16 cellular contexts compared by ENCODE assay signal in genomic region chr5:478982-479535, GRCh38. TPM values are rescaled to one million over a fixed set of nuclear protein-coding genes. Genes with fewer than 3 reads are reported as not detected.
DNase-seq lines count a peak whose midpoint lies in the region; ATAC-seq lines count a peak whose summit lies in the region.
"Had no signal": no experiment of that assay in that cellular context is flagged by ENCODE, and none has a peak within 500 bp of the region (broad histone marks: within the 10 kb centered on the region; RNA-seq: fewer than 3 reads in every experiment).

No MANE protein-coding gene starts in this region.

- H3K9me3 ChIP-seq in BLaER1 treated with 17β-estradiol and CSF1 and Interleukin-3, amounts not matched to agents 10 nM and 100 nM (replicated peaks in 1 of 11) = no peaks in the 10 kb centered on the region
- H3K9me3 ChIP-seq in mesenchymal stem cell (ENCODE audit: control insufficient read depth, low read length) = no peaks in the 10 kb centered on the region
- H3K9me3 ChIP-seq: A549 had no signal

- peaks cover 32 to 90% (median 48%) of the 10 kb centered on the region in 11 experiments for H3K27me3 ChIP-seq in BLaER1 treated with 17β-estradiol and CSF1 and Interleukin-3, amounts not matched to agents 10 nM and 100 nM
- peaks cover 14 to 66% of the 10 kb centered on the region in 2 experiments for H3K27me3 ChIP-seq in mesenchymal stem cell (ENCODE audit: control insufficient read depth in 1 of 2, insufficient read depth in 1 of 2, low read length in 2 of 2)

- no peaks in the 10 kb centered on the region for H3K36me3 ChIP-seq in BLaER1 treated with 17β-estradiol and CSF1 and Interleukin-3, amounts not matched to agents 10 nM and 100 nM
- H3K36me3 ChIP-seq in mesenchymal stem cell (ENCODE audit: control insufficient read depth in 1 of 2, insufficient read depth in 2 of 2, low read depth in 1 of 2, low read length in 2 of 2) = peaks cover 0 to 11% of the 10 kb centered on the region in 2 experiments

- H4K91ac ChIP-seq in mesenchymal stem cell (ENCODE audit: low read length) = peak overlapping the region; percentile 2

- H3K4me3 ChIP-seq in BLaER1 treated with 17β-estradiol and CSF1 and Interleukin-3, amounts not matched to agents 10 nM and 100 nM = no peak overlapping the region
- no peak overlapping the region for H3K4me3 ChIP-seq in mesenchymal stem cell (ENCODE audit: insufficient read depth in 1 of 2, low read depth in 1 of 2, low read length in 2 of 2)
- H3K4me3 ChIP-seq: A549, GM12878, GM23248 had no signal

- no peak overlapping the region for H2BK15ac ChIP-seq in mesenchymal stem cell (ENCODE audit: low read depth, poor library complexity, severe bottlenecking)

- H3K9ac ChIP-seq in BLaER1 treated with 17β-estradiol and CSF1 and Interleukin-3, amounts not matched to agents 10 nM and 100 nM = peak overlapping the region in 3 of 11 experiments; percentile 20 to 31 (median 29); a peak in 3 of 22 replicates
- H3K9ac ChIP-seq in mesenchymal stem cell (ENCODE audit: low read length) = no peak overlapping the region
- H3K9ac ChIP-seq: GM23248 had no signal

- peak overlapping the region in 10 of 11 experiments; percentile 22 to 94 (median 80); a peak in 18 of 22 replicates for H3K4me2 ChIP-seq in BLaER1 treated with 17β-estradiol and CSF1 and Interleukin-3, amounts not matched to agents 10 nM and 100 nM
- H3K4me2 ChIP-seq in mesenchymal stem cell (ENCODE audit: low read length, poor library complexity, severe bottlenecking) = no peak overlapping the region
- H3K4me2 ChIP-seq: A549 had no signal

- DNase-seq in 8988T (peak; percentile 40), NCI-H146 (lab: John Stamatoyannopoulos, UW) (peak; percentile 70), mesenchymal stem cell (no peak), cortex of kidney (lab: John Stamatoyannopoulos, UW) (no peak), NCI-H748 treated with DMSO at 0.1 percent for 48 hours (lab: John Stamatoyannopoulos, UW) (no peak)
- DNase-seq: Calu3; CD4-positive, CD25-positive, alpha-beta regulatory T cell; DMS 273 treated with DMSO at 0.1 percent for 48 hours; GM23248; IMR-90 had no signal

- H3K4ac ChIP-seq in mesenchymal stem cell (ENCODE audit: low read depth in 1 of 2, low read length in 2 of 2) = no peak overlapping the region

- peaks cover 11% of the 10 kb centered on the region for H3K79me1 ChIP-seq in mesenchymal stem cell (replicated peaks; ENCODE audit: low read length, poor library complexity, severe bottlenecking)

- ATAC-seq in HG03460 (IDR thresholded peaks at IDR 0.05; ENCODE audit: unreplicated experiment) = no peak
- ATAC-seq: A549, GM12878, HCT116 had no signal

- no peak overlapping the region for H2AFZ ChIP-seq in mesenchymal stem cell (ENCODE audit: low read depth, low read length)
- H2AFZ ChIP-seq: GM23248 had no signal

- no peak overlapping the region for H4K8ac ChIP-seq in mesenchymal stem cell (ENCODE audit: low read length)

- no peak overlapping the region for H2BK12ac ChIP-seq in mesenchymal stem cell (ENCODE audit: low read length in 2 of 2)

- no peak overlapping the region for H3K18ac ChIP-seq in mesenchymal stem cell (ENCODE audit: low read depth in 1 of 2, low read length in 2 of 2)

- H3K27ac ChIP-seq in BLaER1 treated with 17β-estradiol and CSF1 and Interleukin-3, amounts not matched to agents 10 nM and 100 nM = no peak overlapping the region
- H3K27ac ChIP-seq in mesenchymal stem cell (ENCODE audit: low read length, poor library complexity, severe bottlenecking) = no peak overlapping the region
- H3K27ac ChIP-seq: A549, GM23248, HL-60 had no signal

- no peak overlapping the region for H3K14ac ChIP-seq in mesenchymal stem cell (ENCODE audit: low read length in 2 of 2)

- peaks cover 5 to 76% (median 54%) of the 10 kb centered on the region in 11 experiments; a peak in 20 of 22 replicates for H4K20me1 ChIP-seq in BLaER1 treated with 17β-estradiol and CSF1 and Interleukin-3, amounts not matched to agents 10 nM and 100 nM

- 86% methylated on average over 17 of the region's 18 CpGs for WGBS in mesenchymal stem cell

- H3K23ac ChIP-seq in mesenchymal stem cell (ENCODE audit: low read length in 2 of 2) = no peak overlapping the region

- H2AK5ac ChIP-seq in mesenchymal stem cell (ENCODE audit: low read length, severe bottlenecking) = no peak overlapping the region

- no peak overlapping the region for H2BK5ac ChIP-seq in mesenchymal stem cell (ENCODE audit: low read depth, low read length, poor library complexity, severe bottlenecking)

- H2BK120ac ChIP-seq in mesenchymal stem cell (ENCODE audit: low read depth, low read length) = no peak overlapping the region

- peaks cover 19 to 84% (median 66%) of the 10 kb centered on the region in 10 experiments for H3K4me1 ChIP-seq in BLaER1 treated with 17β-estradiol and CSF1 and Interleukin-3, amounts not matched to agents 10 nM and 100 nM
- peaks cover 14% of the 10 kb centered on the region for H3K4me1 ChIP-seq in mesenchymal stem cell (ENCODE audit: control insufficient read depth, insufficient read depth, low read depth, low read length)

RNA-seq across cellular contexts. Expression of gene EXOC3, which starts 36.1 kb away (rescaled TPM):
- 24.3 TPM for polyA plus RNA-seq in mesenchymal stem cell (2013, experiment 1 of 2)
- 23.1 TPM for polyA plus RNA-seq in mesenchymal stem cell (2013, experiment 2 of 2)

RNA-seq across cellular contexts. Expression of gene SLC9A3, which starts 45.2 kb away (rescaled TPM):
- polyA plus RNA-seq in mesenchymal stem cell (2013, experiment 1 of 2) = 1.1 TPM
- 1.1 TPM for polyA plus RNA-seq in mesenchymal stem cell (2013, experiment 2 of 2)

Comparison
In these comparisons a context has a peak if more than half of its experiments do, and no peak if none do; other contexts are left out.
1. DNase-seq: peak in 8988T (single experiment) and NCI-H146 (single experiment); none in mesenchymal stem cell (single experiment), cortex of kidney (single experiment) and NCI-H748 treated with DMSO at 0.1 percent for 48 hours (single experiment).